8 cellular contexts compared by ENCODE assay signal in the genomic region with DNA sequence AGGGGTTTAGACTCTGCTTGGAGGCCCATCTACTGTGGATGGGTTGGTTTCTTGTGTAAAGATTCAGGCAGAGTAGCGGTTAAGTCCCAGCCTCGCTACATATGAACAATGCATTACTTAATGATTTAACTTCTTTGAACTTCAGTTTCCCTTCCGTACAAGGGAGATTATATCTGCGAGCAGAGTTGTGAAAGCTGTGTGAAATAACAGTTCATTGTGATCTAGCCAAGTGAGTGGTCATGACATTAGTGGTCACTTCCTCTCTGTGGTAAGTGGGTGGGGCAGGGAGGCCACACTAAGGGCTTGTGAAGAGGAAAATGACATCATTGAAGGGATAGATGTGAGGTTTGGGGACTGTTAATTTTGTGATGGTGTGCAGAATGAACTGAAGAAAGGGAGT. TPM values are rescaled to one million over a fixed set of nuclear protein-coding genes. Genes with fewer than 3 reads are reported as not detected.
DNase-seq lines count a peak whose midpoint lies in the region; ATAC-seq, FAIRE-seq and TF ChIP-seq lines count a peak whose summit lies in the region.

No MANE protein-coding gene starts in this region.

- no peak for ATAC-seq in SK-N-SH treated with all-trans-retinoic acid at 6 μM for 48 hours
- ATAC-seq in HG02678 (IDR thresholded peaks at IDR 0.05; ENCODE audit: unreplicated experiment): peak; percentile 98

- H3K4me2 ChIP-seq in SK-N-SH: no peak overlapping the region

- DNase-seq in SK-N-SH (no peak), NOMO-1 treated with dmso at 0.1 percent for 144 hours (lab: John Stamatoyannopoulos, UW; ENCODE audit: unreplicated experiment) (peak; percentile 92), bronchial epithelial cell (ENCODE audit: low read depth) (peak; percentile 44), posterior vena cava (ENCODE audit: low spot score) (peak; percentile 83), DMS153 treated with DMSO at 0.1 percent for 48 hours (lab: John Stamatoyannopoulos, UW; ENCODE audit: unreplicated experiment) (no peak), SHP77 (lab: John Stamatoyannopoulos, UW) (no peak)

- no peak for TF ChIP-seq CTCF in SK-N-SH (IDR thresholded peaks at IDR 0.05)
- TF ChIP-seq CTCF in bronchial epithelial cell (IDR thresholded peaks at IDR 0.05; ENCODE audit: insufficient read depth, low read length, severe bottlenecking): no peak

- no peak overlapping the region for H3K27ac ChIP-seq in SK-N-SH (ENCODE audit: low read depth in 2 of 2, low read length in 1 of 2)

- CTCF ChIA-PET in SK-N-SH (lab: Yijun Ruan, JAX): no interaction called here

- H3F3A ChIP-seq in SK-N-SH (replicated peaks; ENCODE audit: insufficient read depth): no peaks in the 10 kb centered on the region

- no peaks in the 10 kb centered on the region for H3K79me2 ChIP-seq in SK-N-SH (ENCODE audit: insufficient read depth)

- 0 out of 2 replicates have a peak, but pooled peaks cover 3% of the 10 kb centered on the region for H3K9me2 ChIP-seq in SK-N-SH

- H3K9me3 ChIP-seq in SK-N-SH: no peaks in the 10 kb centered on the region

- intact Hi-C loops in posterior vena cava (cut with DNase I): no loop called here

- H4K20me1 ChIP-seq in SK-N-SH (ENCODE audit: insufficient read depth): no peaks in the 10 kb centered on the region

- WGBS in SK-N-SH (ENCODE audit: low lambda C conversion rate): 50% methylated on average over 4 of the region's 4 CpGs

- H3K27me3 ChIP-seq in SK-N-SH (ENCODE audit: insufficient read depth): no peaks in the 10 kb centered on the region
- H3K27me3 ChIP-seq in bronchial epithelial cell (ENCODE audit: control insufficient read depth, insufficient read depth, low read length): no peaks in the 10 kb centered on the region

- no peak overlapping the region for H2AFZ ChIP-seq in SK-N-SH (ENCODE audit: low read depth)

- POLR2A ChIA-PET in SK-N-SH (lab: Yijun Ruan, JAX): interaction anchor here (1.2 kb wide), 1 partner anchor 13 kb away, joined by 6 read pairs; the partner anchor contains the start of gene MEX3C

- H3K9ac ChIP-seq in SK-N-SH: no peak overlapping the region

- H3K4me1 ChIP-seq in SK-N-SH (ENCODE audit: control insufficient read depth in 1 of 2, insufficient read depth in 2 of 2, low read depth in 1 of 2, low read length in 1 of 2): no peaks in the 10 kb centered on the region; a peak in 1 of 4 replicates

- FAIRE-seq in bronchial epithelial cell (lab: Jason Lieb, UNC): peak; percentile 89

- no peak for TF ChIP-seq EP300 in SK-N-SH (IDR thresholded peaks at IDR 0.05; ENCODE audit: borderline replicate concordance in 1 of 2, low read depth in 1 of 2, low read length in 1 of 2)

- no peak for TF ChIP-seq RAD21 in SK-N-SH (IDR thresholded peaks at IDR 0.05; ENCODE audit: low read length)

- H3K36me3 ChIP-seq in SK-N-SH (replicated peaks in 1 of 2; ENCODE audit: control insufficient read depth in 1 of 2, insufficient read depth in 2 of 2, low read length in 1 of 2) (no peaks in the 10 kb centered on the region), bronchial epithelial cell (ENCODE audit: control insufficient read depth, insufficient read depth, low read length) (no peaks in the 10 kb centered on the region)

- H3K4me3 ChIP-seq in SK-N-SH (ENCODE audit: low read depth in 2 of 2, low read length in 1 of 2): no peak overlapping the region
- no peak overlapping the region for H3K4me3 ChIP-seq in bronchial epithelial cell (ENCODE audit: low read depth, low read length)

TF ChIP-seq in SK-N-SH, 30 proteins besides CTCF, POLR2A, EP300 and RAD21:
- TF ChIP-seq, protein P1, sequence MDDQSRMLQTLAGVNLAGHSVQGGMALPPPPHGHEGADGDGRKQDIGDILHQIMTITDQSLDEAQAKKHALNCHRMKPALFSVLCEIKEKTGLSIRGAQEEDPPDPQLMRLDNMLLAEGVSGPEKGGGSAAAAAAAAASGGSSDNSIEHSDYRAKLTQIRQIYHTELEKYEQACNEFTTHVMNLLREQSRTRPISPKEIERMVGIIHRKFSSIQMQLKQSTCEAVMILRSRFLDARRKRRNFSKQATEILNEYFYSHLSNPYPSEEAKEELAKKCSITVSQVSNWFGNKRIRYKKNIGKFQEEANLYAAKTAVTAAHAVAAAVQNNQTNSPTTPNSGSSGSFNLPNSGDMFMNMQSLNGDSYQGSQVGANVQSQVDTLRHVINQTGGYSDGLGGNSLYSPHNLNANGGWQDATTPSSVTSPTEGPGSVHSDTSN (IDR thresholded peaks at IDR 0.05): no peak
- no peak for TF ChIP-seq SMC3 (IDR thresholded peaks at IDR 0.05; ENCODE audit: low read depth, low read length)
- TF ChIP-seq EZH2phosphoT487 (IDR thresholded peaks at IDR 0.05; ENCODE audit: borderline replicate concordance, low read depth): no peak
- TF ChIP-seq ELF1 (IDR thresholded peaks at IDR 0.05): no peak
- TF ChIP-seq TAF1 (IDR thresholded peaks at IDR 0.05; ENCODE audit: borderline replicate concordance, low read depth, low read length): no peak
- peak; percentile 8; the same call in 1 of the 2 replicates for TF ChIP-seq NFIC (IDR thresholded peaks at IDR 0.05; ENCODE audit: borderline replicate concordance)
TF ChIP-seq in SK-N-SH: peak in this region for 1.

TF ChIP-seq in SK-N-SH treated with all-trans-retinoic acid at 6 μM for 48 hours, 23 proteins besides CTCF, POLR2A, EP300 and RAD21 (continues in another document):
- TF ChIP-seq PATZ1 (CRISPR knock-in tag; IDR thresholded peaks at IDR 0.05; ENCODE audit: borderline replicate concordance) (no peak), ZNF70 (CRISPR knock-in tag; IDR thresholded peaks at IDR 0.05) (no peak), ARNTL (CRISPR knock-in tag; IDR thresholded peaks at IDR 0.05; ENCODE audit: borderline replicate concordance, low read depth) (no peak), ZNF565 (CRISPR knock-in tag; conservative IDR thresholded peaks at IDR 0.05; ENCODE audit: low read depth) (no peak), ZC3H10 (CRISPR knock-in tag; IDR thresholded peaks at IDR 0.05) (no peak), ZNF8 (CRISPR knock-in tag; IDR thresholded peaks at IDR 0.05) (no peak), CSRNP3 (CRISPR knock-in tag; IDR thresholded peaks at IDR 0.05) (no peak), GLIS3 (CRISPR knock-in tag; IDR thresholded peaks at IDR 0.05) (no peak), RARB (CRISPR knock-in tag; IDR thresholded peaks at IDR 0.05) (no peak), ZFP30 (CRISPR knock-in tag; IDR thresholded peaks at IDR 0.05) (no peak), ISL1 (CRISPR knock-in tag; IDR thresholded peaks at IDR 0.05) (no peak)
- TF ChIP-seq, protein P2, sequence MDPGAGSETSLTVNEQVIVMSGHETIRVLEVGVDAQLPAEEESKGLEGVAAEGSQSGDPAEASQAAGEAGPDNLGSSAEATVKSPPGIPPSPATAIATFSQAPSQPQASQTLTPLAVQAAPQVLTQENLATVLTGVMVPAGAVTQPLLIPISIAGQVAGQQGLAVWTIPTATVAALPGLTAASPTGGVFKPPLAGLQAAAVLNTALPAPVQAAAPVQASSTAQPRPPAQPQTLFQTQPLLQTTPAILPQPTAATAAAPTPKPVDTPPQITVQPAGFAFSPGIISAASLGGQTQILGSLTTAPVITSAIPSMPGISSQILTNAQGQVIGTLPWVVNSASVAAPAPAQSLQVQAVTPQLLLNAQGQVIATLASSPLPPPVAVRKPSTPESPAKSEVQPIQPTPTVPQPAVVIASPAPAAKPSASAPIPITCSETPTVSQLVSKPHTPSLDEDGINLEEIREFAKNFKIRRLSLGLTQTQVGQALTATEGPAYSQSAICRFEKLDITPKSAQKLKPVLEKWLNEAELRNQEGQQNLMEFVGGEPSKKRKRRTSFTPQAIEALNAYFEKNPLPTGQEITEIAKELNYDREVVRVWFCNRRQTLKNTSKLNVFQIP (CRISPR knock-in tag; IDR thresholded peaks at IDR 0.05; ENCODE audit: borderline replicate concordance, low read depth): no peak

RNA-seq across cellular contexts. Expression of gene MEX3C, which starts 14.1 kb away (rescaled TPM):
- polyA plus RNA-seq in SK-N-SH (2012; rRNA removed): 25.1 and 29.9 TPM in 2 replicates
- polyA plus RNA-seq in SK-N-SH (2012; cell fraction: cytosol; rRNA removed): 28.4 and 29.5 TPM in 2 replicates
- polyA plus RNA-seq in SK-N-SH (2012; cell fraction: nucleus; rRNA removed): 9.1 and 20.1 TPM in 2 replicates
- total RNA-seq in bronchial epithelial cell (40.0 and 41.2 TPM in 2 replicates), posterior vena cava (10 to 100 TPM; 18.8 to 27.4 TPM)

Comparison
In these comparisons a context has a peak if more than half of its experiments do, and no peak if none do; other contexts are left out.
1. DNase-seq: peak in NOMO-1 treated with dmso at 0.1 percent for 144 hours (single experiment), bronchial epithelial cell (single experiment) and posterior vena cava (single experiment); none in SK-N-SH (single experiment), DMS153 treated with DMSO at 0.1 percent for 48 hours (single experiment) and SHP77 (0 of 2).